ENCODE assay signal across 8 cellular contexts in genomic region chrX:112841820-112842157, GRCh38. TPM values are rescaled to one million over a fixed set of nuclear protein-coding genes. Genes with fewer than 3 reads are reported as not detected.
DNase-seq lines count a peak whose midpoint lies in the region; ATAC-seq and TF ChIP-seq lines count a peak whose summit lies in the region.

No MANE protein-coding gene starts in this region.

- H3K9me3 ChIP-seq in lower lobe of right lung (no peaks in the 10 kb centered on the region), tibial artery (no peaks in the 10 kb centered on the region)

- H3K9me3 Mint-ChIP-seq in activated T-cell treated with anti-CD3 and anti-CD28 coated beads, Interleukin-2, amount 50 U/mL, for 72 hours: no peaks in the 10 kb centered on the region

- peak overlapping the region; percentile 75 for H3K4me3 ChIP-seq in lower lobe of right lung
- H3K4me3 ChIP-seq in tibial artery: peak overlapping the region; percentile 71 to 82

- H3K27ac Mint-ChIP-seq in activated T-cell treated with anti-CD3 and anti-CD28 coated beads, Interleukin-2, amount 50 U/mL, for 72 hours: no peak overlapping the region

- intact Hi-C loops in lower lobe of right lung (cut with DNase I) (no loop called here), tibial artery (cut with DNase I; ENCODE audit: low total_unique reads) (no loop called here)

- peak overlapping the region; percentile 82 for H3K27ac ChIP-seq in angular gyrus (ENCODE audit: low read depth, low read length)
- H3K27ac ChIP-seq in lower lobe of right lung: no peak overlapping the region
- H3K27ac ChIP-seq in tibial artery: peak overlapping the region; percentile 67 to 84

- peak overlapping the region; percentile 78 to 87 for H3K4me3 Mint-ChIP-seq in activated T-cell treated with anti-CD3 and anti-CD28 coated beads, Interleukin-2, amount 50 U/mL, for 72 hours

- H3K4me1 ChIP-seq in lower lobe of right lung: no peaks in the 10 kb centered on the region
- H3K4me1 ChIP-seq in tibial artery: no peaks in the 10 kb centered on the region

- H3K36me3 ChIP-seq in lower lobe of right lung (no peaks in the 10 kb centered on the region), tibial artery (no peaks in the 10 kb centered on the region)

- H3K27me3 ChIP-seq in lower lobe of right lung (ENCODE audit: low read depth): no peaks in the 10 kb centered on the region
- H3K27me3 ChIP-seq in tibial artery: no peaks in the 10 kb centered on the region

- H3K36me3 Mint-ChIP-seq in activated T-cell treated with anti-CD3 and anti-CD28 coated beads, Interleukin-2, amount 50 U/mL, for 72 hours (ENCODE audit: insufficient read depth in 2 of 2): no peaks in the 10 kb centered on the region

- H3K27me3 Mint-ChIP-seq in activated T-cell treated with anti-CD3 and anti-CD28 coated beads, Interleukin-2, amount 50 U/mL, for 72 hours (ENCODE audit: low read depth): peaks cover 81% of the 10 kb centered on the region

- peaks cover 18% of the 10 kb centered on the region for H3K4me1 Mint-ChIP-seq in activated T-cell treated with anti-CD3 and anti-CD28 coated beads, Interleukin-2, amount 50 U/mL, for 72 hours (ENCODE audit: low read depth)

- no peak for ATAC-seq in activated T-cell treated with anti-CD3 and anti-CD28 coated beads, Interleukin-2, amount 50 U/mL, for 72 hours (replicated peaks in 1 of 2)
- no peak for ATAC-seq in lower lobe of right lung
- no peak for ATAC-seq in GM18519 (IDR thresholded peaks at IDR 0.05; ENCODE audit: low FRiP score, unreplicated experiment)
- no peak for ATAC-seq in HG02588 (IDR thresholded peaks at IDR 0.05; ENCODE audit: unreplicated experiment)

- TF ChIP-seq CTCF in lower lobe of right lung (IDR thresholded peaks at IDR 0.05) (no peak), tibial artery (IDR thresholded peaks at IDR 0.05) (no peak)

- DNase-seq in activated T-cell treated with anti-CD3 and anti-CD28 coated beads, Interleukin-2, amount 50 U/mL, for 72 hours: no peak
- no peak for DNase-seq in activated T-cell treated with anti-CD3 and anti-CD28 coated beads, Interleukin-2, amount 50 U/mL, for 1 hour
- DNase-seq in lower lobe of right lung: no peak
- no peak for DNase-seq in tibial artery
- no peak for DNase-seq in NCI-H526 treated with DMSO at 0.1 percent for 48 hours (lab: John Stamatoyannopoulos, UW)

RNA-seq across cellular contexts. Expression of gene AMOT, which starts 1.2 kb away (rescaled TPM):
- 1 to 10 TPM; 1.3 TPM for total RNA-seq in activated T-cell treated with anti-CD3 and anti-CD28 coated beads, Interleukin-2, amount 50 U/mL, for 72 hours
- 12.4 TPM for total RNA-seq in lower lobe of right lung
